26 cellular contexts compared by ENCODE assay signal in genomic region chr4:136283973-136284372, GRCh38.
DNase-seq lines count a peak whose midpoint lies in the region; ATAC-seq, FAIRE-seq and TF ChIP-seq lines count a peak whose summit lies in the region.
"Had no signal": no experiment of that assay in that cellular context is flagged by ENCODE, and none has a peak within 500 bp of the region (broad histone marks: within the 10 kb centered on the region; RNA-seq: fewer than 3 reads in every experiment).

No MANE protein-coding gene starts in this region.

- in situ Hi-C loops in K562 (cut with MboI): no loop called here

- TF ChIP-seq CTCF in A549 (IDR thresholded peaks at IDR 0.05) (no peak), K562 (IDR thresholded peaks at IDR 0.05 in 2 of 3, conservative IDR thresholded peaks at IDR 0.05 in 1 of 3; ENCODE audit: insufficient read depth in 2 of 3, low read depth in 1 of 3, low read length in 3 of 3) (no peak), epithelial cell of esophagus (IDR thresholded peaks at IDR 0.05; ENCODE audit: insufficient read depth, low read depth, low read length, missing control alignments) (no peak), WERI-Rb-1 (IDR thresholded peaks at IDR 0.05; ENCODE audit: low read depth, low read length) (no peak), suprapubic skin (IDR thresholded peaks at IDR 0.05) (no peak)

- H3K79me2 ChIP-seq in K562 (ENCODE audit: control insufficient read depth, insufficient read depth, low read length): no peaks in the 10 kb centered on the region

- no peak overlapping the region for H3K9ac ChIP-seq in K562 (ENCODE audit: insufficient read depth in 1 of 2, low read depth in 2 of 2, low read length in 2 of 2)
- H3K9ac ChIP-seq: BLaER1 treated with 17β-estradiol and CSF1 and Interleukin-3, amounts not matched to agents 10 nM and 100 nM had no signal

- CTCF ChIA-PET in A549 (lab: Yijun Ruan, JAX) (no interaction called here), K562 (lab: Yijun Ruan, JAX; ENCODE audit: low intra/inter-chr PET ratio) (no interaction called here)

- H3K27ac ChIP-seq in A549 (no peak overlapping the region), K562 (ENCODE audit: extremely low read depth, low read depth, low read length) (no peak overlapping the region), WERI-Rb-1 (no peak overlapping the region), suprapubic skin (no peak overlapping the region)
- H3K27ac ChIP-seq: BLaER1 treated with 17β-estradiol and CSF1 and Interleukin-3, amounts not matched to agents 10 nM and 100 nM; C4-2B had no signal

- no peak overlapping the region for H3K4me3 ChIP-seq in A549
- no peak overlapping the region for H3K4me3 ChIP-seq in K562
- no peak overlapping the region for H3K4me3 ChIP-seq in epithelial cell of esophagus (ENCODE audit: low read length)
- no peak overlapping the region for H3K4me3 ChIP-seq in WERI-Rb-1 (ENCODE audit: low read depth, low read length)
- H3K4me3 ChIP-seq in suprapubic skin: no peak overlapping the region
- H3K4me3 ChIP-seq: BLaER1 treated with 17β-estradiol and CSF1 and Interleukin-3, amounts not matched to agents 10 nM and 100 nM had no signal

- H3K4me2 ChIP-seq in A549: no peak overlapping the region
- H3K4me2 ChIP-seq in K562 (ENCODE audit: insufficient read depth, low read length): no peak overlapping the region
- H3K4me2 ChIP-seq: BLaER1 treated with 17β-estradiol and CSF1 and Interleukin-3, amounts not matched to agents 10 nM and 100 nM had no signal

- H3K4me1 ChIP-seq in A549: no peaks in the 10 kb centered on the region
- no peaks in the 10 kb centered on the region for H3K4me1 ChIP-seq in K562 (replicated peaks in 1 of 2; ENCODE audit: control insufficient read depth in 2 of 2, insufficient read depth in 2 of 2, low read length in 2 of 2)
- H3K4me1 ChIP-seq in suprapubic skin: no peaks in the 10 kb centered on the region
- H3K4me1 ChIP-seq: BLaER1 treated with 17β-estradiol and CSF1 and Interleukin-3, amounts not matched to agents 10 nM and 100 nM; Caco-2 had no signal

- no peak for TF ChIP-seq EP300 in A549 (IDR thresholded peaks at IDR 0.05)
- no peak for TF ChIP-seq EP300 in K562 (IDR thresholded peaks at IDR 0.05; ENCODE audit: low read length)
- no peak for TF ChIP-seq EP300 in suprapubic skin (IDR thresholded peaks at IDR 0.05)

- no peak for FAIRE-seq in A549 (lab: Jason Lieb, UNC)
- FAIRE-seq in K562 (lab: Jason Lieb, UNC): no peak
- FAIRE-seq: A204.1, D721Med, GM12891, GM19239 had no signal

- H3K9me3 ChIP-seq in A549 (no peaks in the 10 kb centered on the region), K562 (replicated peaks; ENCODE audit: control insufficient read depth, insufficient read depth, low read depth, low read length) (no peaks in the 10 kb centered on the region), WERI-Rb-1 (ENCODE audit: severe bottlenecking) (no peaks in the 10 kb centered on the region), suprapubic skin (no peaks in the 10 kb centered on the region)
- H3K9me3 ChIP-seq: Caco-2 had no signal

- H2AFZ ChIP-seq in K562 (ENCODE audit: low read depth, low read length): no peak overlapping the region

- no peaks in the 10 kb centered on the region for H3K9me1 ChIP-seq in K562 (ENCODE audit: control insufficient read depth, insufficient read depth, low read length)

- no peaks in the 10 kb centered on the region for H3K27me3 ChIP-seq in K562 (ENCODE audit: control insufficient read depth in 2 of 2, insufficient read depth in 2 of 2, low read length in 2 of 2)
- no peaks in the 10 kb centered on the region for H3K27me3 ChIP-seq in WERI-Rb-1 (ENCODE audit: insufficient read depth, low read depth, severe bottlenecking)
- no peaks in the 10 kb centered on the region for H3K27me3 ChIP-seq in suprapubic skin
- H3K27me3 ChIP-seq: BLaER1 treated with 17β-estradiol and CSF1 and Interleukin-3, amounts not matched to agents 10 nM and 100 nM had no signal

- POLR2A ChIA-PET in A549 (lab: Yijun Ruan, JAX): no interaction called here
- POLR2A ChIA-PET in K562 (lab: Yijun Ruan, JAX): no interaction called here

- no peak for DNase-seq in A549 (ENCODE audit: low read depth in 1 of 2, low spot score in 1 of 2)
- peak; percentile 3 for DNase-seq in NAMALWA (ENCODE audit: low spot score)
- no peak for DNase-seq in K562 (ENCODE audit: extremely low read depth in 1 of 4, low spot score in 3 of 4)
- peak; percentile 1 for DNase-seq in epithelial cell of esophagus (ENCODE audit: low read depth)
- DNase-seq in GDM1 (lab: John Stamatoyannopoulos, UW): no peak
- DNase-seq in WERI-Rb-1: no peak
- DNase-seq in stimulated activated CD4-positive, alpha-beta T cell treated with anti-CD3 and anti-CD28 coated beads, Interleukin-4, amount 100 ng/mL, for 1 hour: no peak
- DNase-seq in suprapubic skin (ENCODE audit: low spot score in 2 of 2): no peak
- DNase-seq: 8988T; AML-193; Caco-2; Calu3; CD4-positive, alpha-beta T cell; CD8-positive, alpha-beta T cell; DMS153; DMS53; DMS79; DND-41; EL; GF-D8 had no signal

- intact Hi-C loops in K562 (cut with micrococcal nuclease): no loop called here

- 33% methylated on average over 2 of the region's 2 CpGs for WGBS in A549 (ENCODE audit: missing lambda C conversion rate)
- WGBS in K562 (ENCODE audit: insufficient coverage, low coverage, missing lambda C conversion rate): 6% methylated on average over 2 of the region's 2 CpGs
- WGBS in suprapubic skin: 74% methylated on average over 2 of the region's 2 CpGs

- no peak for ATAC-seq in A549
- no peak for ATAC-seq in K562
- ATAC-seq: CD8-positive, alpha-beta T cell had no signal

- H3K36me3 ChIP-seq in K562 (ENCODE audit: control insufficient read depth, insufficient read depth, low read length): no peaks in the 10 kb centered on the region
- no peaks in the 10 kb centered on the region for H3K36me3 ChIP-seq in WERI-Rb-1
- no peaks in the 10 kb centered on the region for H3K36me3 ChIP-seq in suprapubic skin
- H3K36me3 ChIP-seq: BLaER1 treated with 17β-estradiol and CSF1 and Interleukin-3, amounts not matched to agents 10 nM and 100 nM had no signal

- TF ChIP-seq POLR2A in A549 (IDR thresholded peaks at IDR 0.05; ENCODE audit: low read length) (no peak), K562 (conservative IDR thresholded peaks at IDR 0.05) (no peak), suprapubic skin (IDR thresholded peaks at IDR 0.05) (no peak)

- no TSS peak for BruUV-seq in K562 (replicated peaks; lab: Mats Ljungman, UMichigan)

- no peaks in the 10 kb centered on the region for H4K20me1 ChIP-seq in K562 (replicated peaks; ENCODE audit: control insufficient read depth, insufficient read depth, low read length)
- H4K20me1 ChIP-seq: BLaER1 treated with 17β-estradiol and CSF1 and Interleukin-3, amounts not matched to agents 10 nM and 100 nM had no signal

- TF ChIP-seq RAD21 in A549 (conservative IDR thresholded peaks at IDR 0.05 in 1 of 2, IDR thresholded peaks at IDR 0.05 in 1 of 2) (no peak), K562 (CRISPR knock-in tag; conservative IDR thresholded peaks at IDR 0.05 in 1 of 2, IDR thresholded peaks at IDR 0.05 in 1 of 2) (no peak)

TF ChIP-seq in A549, 52 proteins besides CTCF, POLR2A, EP300 and RAD21:
- no peak for TF ChIP-seq RNF2 (IDR thresholded peaks at IDR 0.05; ENCODE audit: borderline replicate concordance, low read depth)
- TF ChIP-seq RFX5 (IDR thresholded peaks at IDR 0.05): no peak
- TF ChIP-seq MAFK (IDR thresholded peaks at IDR 0.05; ENCODE audit: partially characterized antibody): peak; percentile 28
- TF ChIP-seq KDM1A (IDR thresholded peaks at IDR 0.05; ENCODE audit: low read depth): no peak
- no peak for TF ChIP-seq RCOR1 (IDR thresholded peaks at IDR 0.05; ENCODE audit: low read depth, low read length)
- no peak for TF ChIP-seq ELK1 (IDR thresholded peaks at IDR 0.05; ENCODE audit: low read depth, low read length)
- no peak for TF ChIP-seq NPAS2 (CRISPR knock-in tag; IDR thresholded peaks at IDR 0.05; ENCODE audit: borderline replicate concordance)
- TF ChIP-seq CHD4 (IDR thresholded peaks at IDR 0.05; ENCODE audit: borderline replicate concordance): no peak

TF ChIP-seq in K562, 482 proteins besides CTCF, POLR2A, EP300 and RAD21:
- TF ChIP-seq ZNF316 (IDR thresholded peaks at IDR 0.05): peak; percentile 29; the same call in 1 of the 2 replicates
- no peak for TF ChIP-seq KHSRP (IDR thresholded peaks at IDR 0.05)
- TF ChIP-seq NFYB (IDR thresholded peaks at IDR 0.05; ENCODE audit: extremely low read depth, insufficient read length): peak; percentile 34

Comparison
In these comparisons a context has a peak if more than half of its experiments do, and no peak if none do; other contexts are left out.
1. DNase-seq: peak in NAMALWA (single experiment) and epithelial cell of esophagus (single experiment); none in A549 (0 of 2), K562 (0 of 4), GDM1 (single experiment), WERI-Rb-1 (single experiment), stimulated activated CD4-positive, alpha-beta T cell treated with anti-CD3 and anti-CD28 coated beads, Interleukin-4, amount 100 ng/mL, for 1 hour (single experiment) and suprapubic skin (0 of 2).
2. Of the 35 proteins assayed by ChIP-seq in both K562 and A549: peak only in K562: none; only in A549: MAFK; in both: none; in neither: 34.